1 cellular context compared by ENCODE assay signal in the genomic region with DNA sequence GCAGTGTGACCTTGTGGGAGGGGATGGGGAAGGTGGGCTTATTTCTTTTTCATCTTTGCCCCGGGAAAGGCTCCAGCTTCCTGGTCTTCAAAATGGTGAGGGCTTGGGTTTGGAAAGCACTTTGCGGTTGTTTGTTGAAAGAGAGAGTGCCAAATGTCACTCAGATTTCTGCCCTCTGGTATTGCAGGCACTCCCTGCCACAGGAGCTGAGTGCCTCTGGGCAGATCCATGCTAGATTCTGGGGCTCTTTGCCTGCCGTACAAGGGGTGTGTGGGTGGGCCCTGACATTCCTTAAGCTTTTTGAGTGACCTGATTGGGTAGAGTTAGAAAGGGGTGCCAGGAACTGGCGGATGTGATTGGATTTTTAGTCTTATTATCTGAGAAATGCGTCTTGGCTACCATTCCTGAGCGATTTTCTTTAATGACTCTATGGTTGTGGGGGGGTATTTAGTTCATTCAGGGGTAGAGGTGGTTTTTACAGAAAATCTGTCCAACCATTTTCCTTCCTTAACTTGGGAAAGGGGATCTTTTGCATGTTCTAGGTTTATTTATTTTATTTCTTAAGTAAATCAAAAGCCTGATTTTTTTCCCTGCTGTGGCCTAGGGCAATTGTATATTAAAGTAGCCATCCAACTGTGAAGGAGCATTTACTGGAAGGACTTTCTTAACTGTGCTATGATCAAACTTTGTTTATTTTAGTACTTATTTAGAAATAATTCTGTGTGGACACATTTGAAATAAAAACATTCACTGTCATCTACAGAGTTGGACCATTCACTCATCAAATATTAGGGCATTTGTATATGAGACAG.
TF ChIP-seq lines count a peak whose summit lies in the region.

No MANE protein-coding gene starts in this region.

TF ChIP-seq in HEK293, 187 proteins besides CTCF, POLR2A, EP300 and RAD21 (continued from another document):
- TF ChIP-seq, protein P1, sequence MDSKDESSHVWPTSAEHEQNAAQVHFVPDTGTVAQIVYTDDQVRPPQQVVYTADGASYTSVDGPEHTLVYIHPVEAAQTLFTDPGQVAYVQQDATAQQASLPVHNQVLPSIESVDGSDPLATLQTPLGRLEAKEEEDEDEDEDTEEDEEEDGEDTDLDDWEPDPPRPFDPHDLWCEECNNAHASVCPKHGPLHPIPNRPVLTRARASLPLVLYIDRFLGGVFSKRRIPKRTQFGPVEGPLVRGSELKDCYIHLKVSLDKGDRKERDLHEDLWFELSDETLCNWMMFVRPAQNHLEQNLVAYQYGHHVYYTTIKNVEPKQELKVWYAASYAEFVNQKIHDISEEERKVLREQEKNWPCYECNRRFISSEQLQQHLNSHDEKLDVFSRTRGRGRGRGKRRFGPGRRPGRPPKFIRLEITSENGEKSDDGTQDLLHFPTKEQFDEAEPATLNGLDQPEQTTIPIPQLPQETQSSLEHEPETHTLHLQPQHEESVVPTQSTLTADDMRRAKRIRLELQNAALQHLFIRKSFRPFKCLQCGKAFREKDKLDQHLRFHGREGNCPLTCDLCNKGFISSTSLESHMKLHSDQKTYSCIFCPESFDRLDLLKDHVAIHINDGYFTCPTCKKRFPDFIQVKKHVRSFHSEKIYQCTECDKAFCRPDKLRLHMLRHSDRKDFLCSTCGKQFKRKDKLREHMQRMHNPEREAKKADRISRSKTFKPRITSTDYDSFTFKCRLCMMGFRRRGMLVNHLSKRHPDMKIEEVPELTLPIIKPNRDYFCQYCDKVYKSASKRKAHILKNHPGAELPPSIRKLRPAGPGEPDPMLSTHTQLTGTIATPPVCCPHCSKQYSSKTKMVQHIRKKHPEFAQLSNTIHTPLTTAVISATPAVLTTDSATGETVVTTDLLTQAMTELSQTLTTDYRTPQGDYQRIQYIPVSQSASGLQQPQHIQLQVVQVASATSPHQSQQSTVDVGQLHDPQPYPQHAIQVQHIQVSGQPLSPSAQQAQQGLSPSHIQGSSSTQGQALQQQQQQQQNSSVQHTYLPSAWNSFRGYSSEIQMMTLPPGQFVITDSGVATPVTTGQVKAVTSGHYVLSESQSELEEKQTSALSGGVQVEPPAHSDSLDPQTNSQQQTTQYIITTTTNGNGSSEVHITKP (tag by site-specific recombination; IDR thresholded peaks at IDR 0.05) = peak; percentile 75
- TF ChIP-seq, protein P2, sequence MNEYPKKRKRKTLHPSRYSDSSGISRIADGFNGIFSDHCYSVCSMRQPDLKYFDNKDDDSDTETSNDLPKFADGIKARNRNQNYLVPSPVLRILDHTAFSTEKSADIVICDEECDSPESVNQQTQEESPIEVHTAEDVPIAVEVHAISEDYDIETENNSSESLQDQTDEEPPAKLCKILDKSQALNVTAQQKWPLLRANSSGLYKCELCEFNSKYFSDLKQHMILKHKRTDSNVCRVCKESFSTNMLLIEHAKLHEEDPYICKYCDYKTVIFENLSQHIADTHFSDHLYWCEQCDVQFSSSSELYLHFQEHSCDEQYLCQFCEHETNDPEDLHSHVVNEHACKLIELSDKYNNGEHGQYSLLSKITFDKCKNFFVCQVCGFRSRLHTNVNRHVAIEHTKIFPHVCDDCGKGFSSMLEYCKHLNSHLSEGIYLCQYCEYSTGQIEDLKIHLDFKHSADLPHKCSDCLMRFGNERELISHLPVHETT (tag by site-specific recombination; IDR thresholded peaks at IDR 0.05) = no peak
- no peak for TF ChIP-seq OVOL3 (tag by site-specific recombination; IDR thresholded peaks at IDR 0.05)
- TF ChIP-seq SP2 (tag by site-specific recombination; IDR thresholded peaks at IDR 0.05) = peak; percentile 61
- peak; percentile 74; the same call in 1 of the 2 replicates for TF ChIP-seq KLF10 (tag by site-specific recombination; IDR thresholded peaks at IDR 0.05)
- TF ChIP-seq ZFP69B (tag by site-specific recombination; IDR thresholded peaks at IDR 0.05) = peak; percentile 31; the same call in 1 of the 2 replicates
- peak; percentile 84 for TF ChIP-seq ZSCAN16 (tag by site-specific recombination; IDR thresholded peaks at IDR 0.05)
- TF ChIP-seq, protein P3, sequence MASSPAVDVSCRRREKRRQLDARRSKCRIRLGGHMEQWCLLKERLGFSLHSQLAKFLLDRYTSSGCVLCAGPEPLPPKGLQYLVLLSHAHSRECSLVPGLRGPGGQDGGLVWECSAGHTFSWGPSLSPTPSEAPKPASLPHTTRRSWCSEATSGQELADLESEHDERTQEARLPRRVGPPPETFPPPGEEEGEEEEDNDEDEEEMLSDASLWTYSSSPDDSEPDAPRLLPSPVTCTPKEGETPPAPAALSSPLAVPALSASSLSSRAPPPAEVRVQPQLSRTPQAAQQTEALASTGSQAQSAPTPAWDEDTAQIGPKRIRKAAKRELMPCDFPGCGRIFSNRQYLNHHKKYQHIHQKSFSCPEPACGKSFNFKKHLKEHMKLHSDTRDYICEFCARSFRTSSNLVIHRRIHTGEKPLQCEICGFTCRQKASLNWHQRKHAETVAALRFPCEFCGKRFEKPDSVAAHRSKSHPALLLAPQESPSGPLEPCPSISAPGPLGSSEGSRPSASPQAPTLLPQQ (tag by site-specific recombination; IDR thresholded peaks at IDR 0.05) = peak; percentile 47; the same call in 1 of the 2 replicates
- TF ChIP-seq, protein P4, sequence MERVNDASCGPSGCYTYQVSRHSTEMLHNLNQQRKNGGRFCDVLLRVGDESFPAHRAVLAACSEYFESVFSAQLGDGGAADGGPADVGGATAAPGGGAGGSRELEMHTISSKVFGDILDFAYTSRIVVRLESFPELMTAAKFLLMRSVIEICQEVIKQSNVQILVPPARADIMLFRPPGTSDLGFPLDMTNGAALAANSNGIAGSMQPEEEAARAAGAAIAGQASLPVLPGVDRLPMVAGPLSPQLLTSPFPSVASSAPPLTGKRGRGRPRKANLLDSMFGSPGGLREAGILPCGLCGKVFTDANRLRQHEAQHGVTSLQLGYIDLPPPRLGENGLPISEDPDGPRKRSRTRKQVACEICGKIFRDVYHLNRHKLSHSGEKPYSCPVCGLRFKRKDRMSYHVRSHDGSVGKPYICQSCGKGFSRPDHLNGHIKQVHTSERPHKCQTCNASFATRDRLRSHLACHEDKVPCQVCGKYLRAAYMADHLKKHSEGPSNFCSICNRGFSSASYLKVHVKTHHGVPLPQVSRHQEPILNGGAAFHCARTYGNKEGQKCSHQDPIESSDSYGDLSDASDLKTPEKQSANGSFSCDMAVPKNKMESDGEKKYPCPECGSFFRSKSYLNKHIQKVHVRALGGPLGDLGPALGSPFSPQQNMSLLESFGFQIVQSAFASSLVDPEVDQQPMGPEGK (tag by site-specific recombination; IDR thresholded peaks at IDR 0.05) = 0 out of 2 replicates have a peak, but pooled peaks have one; percentile 26
TF ChIP-seq in HEK293: peak in this region for 18.
